Comparison of ENCODE assay signal across 8 cellular contexts in genomic region chr16:57530104-57530522, GRCh38. TPM values are rescaled to one million over a fixed set of nuclear protein-coding genes. Genes with fewer than 3 reads are reported as not detected.
DNase-seq lines count a peak whose midpoint lies in the region; ATAC-seq, FAIRE-seq and TF ChIP-seq lines count a peak whose summit lies in the region.

No MANE protein-coding gene starts in this region.

- no peak overlapping the region for H4K8ac ChIP-seq in trophoblast cell (ENCODE audit: low read depth, low read length)

- H3K27ac ChIP-seq in BLaER1: peak overlapping the region; percentile 72
- H3K27ac ChIP-seq in HUES64 (ENCODE audit: low read depth, low read length): no peak overlapping the region
- H3K27ac ChIP-seq in trophoblast cell (ENCODE audit: low read depth, low read length): no peak overlapping the region

- no peak overlapping the region for H4K12ac ChIP-seq in trophoblast cell (ENCODE audit: low read depth, low read length)

- H3K4ac ChIP-seq in trophoblast cell (ENCODE audit: low read depth, low read length): no peak overlapping the region

- H3K4me3 ChIP-seq in BLaER1 (peak overlapping the region; percentile 9; the same call in 1 of the 2 replicates), HUES64 (ENCODE audit: low read length) (peak overlapping the region; percentile 61; the same call in 1 of the 2 replicates), epithelial cell of esophagus (ENCODE audit: low read length) (no peak overlapping the region), trophoblast cell (ENCODE audit: low read depth, low read length) (no peak overlapping the region)

- no peak overlapping the region for H3K18ac ChIP-seq in trophoblast cell (ENCODE audit: low read length)

- no peak overlapping the region for H2BK12ac ChIP-seq in trophoblast cell (ENCODE audit: low read length)

- H3K9me3 ChIP-seq in BLaER1 (no peaks in the 10 kb centered on the region), HUES64 (ENCODE audit: insufficient read depth, low read depth, low read length) (no peaks in the 10 kb centered on the region), trophoblast cell (ENCODE audit: insufficient read depth, low read depth, low read length) (peaks cover 5% of the 10 kb centered on the region)

- H4K20me1 ChIP-seq in BLaER1: no peaks in the 10 kb centered on the region

- H2AFZ ChIP-seq in trophoblast cell (ENCODE audit: insufficient read depth, low read length, poor library complexity): no peak overlapping the region

- H2BK120ac ChIP-seq in trophoblast cell (ENCODE audit: insufficient read depth, low read length, poor library complexity): no peak overlapping the region

- no peak overlapping the region for H3K14ac ChIP-seq in trophoblast cell (ENCODE audit: low read length)

- H3K23ac ChIP-seq in trophoblast cell (ENCODE audit: low read length): no peak overlapping the region

- FAIRE-seq in urothelium cell line (lab: Jason Lieb, UNC): no peak

- H3K4me2 ChIP-seq in BLaER1: peak overlapping the region; percentile 83
- peak overlapping the region; percentile 67 for H3K4me2 ChIP-seq in trophoblast cell (ENCODE audit: low read length)

- peaks cover 65% of the 10 kb centered on the region for H3K4me1 ChIP-seq in BLaER1
- peaks cover 24% of the 10 kb centered on the region for H3K4me1 ChIP-seq in HUES64 (ENCODE audit: insufficient read depth, low read length)
- peaks cover 43 to 63% of the 10 kb centered on the region in 2 experiments for H3K4me1 ChIP-seq in trophoblast cell (ENCODE audit: control insufficient read depth in 1 of 2, insufficient read depth in 2 of 2, low read length in 2 of 2)

- DNase-seq in activated CD4-positive, alpha-beta T cell treated with anti-CD3 and anti-CD28 coated beads, Interleukin-2, amount 50 U/mL, for 1 hour: peak; percentile 72
- DNase-seq in epithelial cell of esophagus (ENCODE audit: low read depth) (peak; percentile 51), trophoblast cell (no peak), urothelium cell line (ENCODE audit: low spot score) (peak; percentile 86), NCI-H2081 treated with DMSO at 0.1 percent for 48 hours (lab: John Stamatoyannopoulos, UW) (no peak)

- TF ChIP-seq CTCF in epithelial cell of esophagus (IDR thresholded peaks at IDR 0.05; ENCODE audit: insufficient read depth, low read depth, low read length, missing control alignments): no peak

- H3K79me1 ChIP-seq in trophoblast cell (ENCODE audit: low read length): peaks cover 8% of the 10 kb centered on the region

- ATAC-seq in GM19468 (IDR thresholded peaks at IDR 0.05; ENCODE audit: extremely low read depth, unreplicated experiment): peak; percentile 36

- 46% methylated on average over 7 of the region's 7 CpGs for WGBS in HUES64
- WGBS in trophoblast cell (ENCODE audit: extremely low coverage, insufficient coverage, insufficient read length): no CpG with 5 or more reads among the region's 7 CpGs

- no peak overlapping the region for H2BK5ac ChIP-seq in trophoblast cell (ENCODE audit: low read depth, low read length, poor library complexity)

- H3K27me3 ChIP-seq in BLaER1 (no peaks in the 10 kb centered on the region), HUES64 (ENCODE audit: insufficient read depth, low read length) (peaks cover 8% of the 10 kb centered on the region), trophoblast cell (ENCODE audit: insufficient read depth, low read length) (no peaks in the 10 kb centered on the region)

- no peak overlapping the region for H2AK5ac ChIP-seq in trophoblast cell (ENCODE audit: low read length)

- peaks cover 20% of the 10 kb centered on the region for H3K36me3 ChIP-seq in BLaER1
- no peaks in the 10 kb centered on the region for H3K36me3 ChIP-seq in HUES64 (ENCODE audit: insufficient read depth, low read length)
- peaks cover 3 to 4% of the 10 kb centered on the region in 2 experiments for H3K36me3 ChIP-seq in trophoblast cell (ENCODE audit: control insufficient read depth in 1 of 2, insufficient read depth in 2 of 2, low read length in 2 of 2)

- no peak overlapping the region for H4K91ac ChIP-seq in trophoblast cell (ENCODE audit: low read depth, low read length)

- peaks cover 2% of the 10 kb centered on the region for H3K79me2 ChIP-seq in trophoblast cell (ENCODE audit: control insufficient read depth, insufficient read depth, low read length, poor library complexity)

- H3K9ac ChIP-seq in BLaER1 (peak overlapping the region; percentile 52; the same call in 1 of the 2 replicates), HUES64 (ENCODE audit: low read depth, low read length) (no peak overlapping the region), trophoblast cell (ENCODE audit: low read length) (no peak overlapping the region)

RNA-seq across cellular contexts. Expression of gene CCDC102A, which starts 6.3 kb away (rescaled TPM):
- polyA plus RNA-seq in HUES64 (2013, experiment 1 of 2): 6.1 TPM
- polyA plus RNA-seq in HUES64 (2013, experiment 2 of 2): 4.8 TPM
- 7.7 and 8.5 TPM in 2 replicates for polyA plus RNA-seq in trophoblast cell (2013)

RNA-seq across cellular contexts. Expression of gene ADGRG5, which starts 12.3 kb away (rescaled TPM):
- polyA plus RNA-seq in HUES64 (2013, experiment 1 of 2): 6.3 TPM
- 4.1 TPM for polyA plus RNA-seq in HUES64 (2013, experiment 2 of 2)
- 3.8 and 3.9 TPM in 2 replicates for polyA plus RNA-seq in trophoblast cell (2013)

RNA-seq across cellular contexts. Expression of gene DOK4, which starts 43.8 kb away (rescaled TPM):
- 18.2 TPM for polyA plus RNA-seq in HUES64 (2013, experiment 1 of 2)
- 21.0 TPM for polyA plus RNA-seq in HUES64 (2013, experiment 2 of 2)
- 407 and 429 TPM in 2 replicates for polyA plus RNA-seq in trophoblast cell (2013)

Comparison
In these comparisons a context has a peak if more than half of its experiments do, and no peak if none do; other contexts are left out.
1. H3K4me3 ChIP-seq: peak in BLaER1 (single experiment) and HUES64 (single experiment); none in epithelial cell of esophagus (single experiment) and trophoblast cell (single experiment).
2. DNase-seq: peak in activated CD4-positive, alpha-beta T cell treated with anti-CD3 and anti-CD28 coated beads, Interleukin-2, amount 50 U/mL, for 1 hour (single experiment), epithelial cell of esophagus (single experiment) and urothelium cell line (single experiment); none in trophoblast cell (0 of 2) and NCI-H2081 treated with DMSO at 0.1 percent for 48 hours (single experiment).